In genomic region chr7:108149908-108150307, GRCh38 we compare ENCODE assay signal across 19 cellular contexts. TPM values are rescaled to one million over a fixed set of nuclear protein-coding genes. Genes with fewer than 3 reads are reported as not detected.
DNase-seq lines count a peak whose midpoint lies in the region; ATAC-seq, FAIRE-seq and TF ChIP-seq lines count a peak whose summit lies in the region.
"Had no signal": no experiment of that assay in that cellular context is flagged by ENCODE, and none has a peak within 500 bp of the region (broad histone marks: within the 10 kb centered on the region; RNA-seq: fewer than 3 reads in every experiment).

No MANE protein-coding gene starts in this region.

- no peaks in the 10 kb centered on the region for H3K27me3 Mint-ChIP-seq in stimulated activated naive CD8-positive, alpha-beta T cell treated with anti-CD3 and anti-CD28 coated beads, Interleukin-15, amount 100 ng/mL, for 72 hours

- H3K9me3 ChIP-seq in esophagus muscularis mucosa, result no peaks in the 10 kb centered on the region
- H3K9me3 ChIP-seq: BLaER1, Caco-2, HAP-1 had no signal

- H3K27ac Mint-ChIP-seq in stimulated activated naive CD8-positive, alpha-beta T cell treated with anti-CD3 and anti-CD28 coated beads, Interleukin-15, amount 100 ng/mL, for 72 hours, result no peak overlapping the region
- H3K27ac Mint-ChIP-seq: CD8-positive, alpha-beta memory T cell; IgD-negative memory B cell had no signal

- no peak for ATAC-seq in stimulated activated naive CD8-positive, alpha-beta T cell treated with anti-CD3 and anti-CD28 coated beads, Interleukin-15, amount 100 ng/mL, for 72 hours

- WGBS in esophagus muscularis mucosa, result 47% methylated on average over 6 of the region's 6 CpGs

- TF ChIP-seq CTCF in esophagus muscularis mucosa (IDR thresholded peaks at IDR 0.05), result no peak

- peak; percentile 14 for DNase-seq in NOMO-1 treated with DMSO at 0.1 percent for 48 hours (lab: John Stamatoyannopoulos, UW; ENCODE audit: unreplicated experiment)
- no peak for DNase-seq in NOMO-1 treated with dmso at 0.1 percent for 144 hours (lab: John Stamatoyannopoulos, UW; ENCODE audit: unreplicated experiment)
- DNase-seq in MV-4-11 (lab: John Stamatoyannopoulos, UW), result peak; percentile 17
- DNase-seq in esophagus muscularis mucosa (ENCODE audit: extremely low spot score), result peak; percentile 31
- no peak for DNase-seq in HTR-8/SVneo (ENCODE audit: insufficient read length, low spot score)
- no peak for DNase-seq in stimulated activated naive CD8-positive, alpha-beta T cell treated with anti-CD3 and anti-CD28 coated beads, Interleukin-15, amount 100 ng/mL, for 72 hours
- no peak for DNase-seq in HuH-7.5 (ENCODE audit: low spot score)
- DNase-seq: 8988T; AML-193; Caco-2; CD8-positive, alpha-beta memory T cell; DND-41; GDM1 had no signal

- intact Hi-C loops in esophagus muscularis mucosa (cut with DNase I), result loop anchor here (5.0 to 10.0 kb wide), 2 partner anchors 145 to 268 kb away; partner anchors contain the start of gene LAMB1

- H3K36me3 ChIP-seq in esophagus muscularis mucosa, result no peaks in the 10 kb centered on the region
- H3K36me3 ChIP-seq: BLaER1, HAP-1 had no signal

- FAIRE-seq in HTR-8/SVneo (lab: Jason Lieb, UNC), result no peak
- FAIRE-seq: GM19239, H1 had no signal

- H3K4me1 Mint-ChIP-seq in stimulated activated naive CD8-positive, alpha-beta T cell treated with anti-CD3 and anti-CD28 coated beads, Interleukin-15, amount 100 ng/mL, for 72 hours, result no peaks in the 10 kb centered on the region
- H3K4me1 Mint-ChIP-seq: CD8-positive, alpha-beta memory T cell; IgD-negative memory B cell had no signal

- no peak for TF ChIP-seq POLR2A in esophagus muscularis mucosa (IDR thresholded peaks at IDR 0.05; ENCODE audit: low read depth)

- TF ChIP-seq EP300 in esophagus muscularis mucosa (IDR thresholded peaks at IDR 0.05), result no peak

- no peak overlapping the region for H3K4me3 Mint-ChIP-seq in stimulated activated naive CD8-positive, alpha-beta T cell treated with anti-CD3 and anti-CD28 coated beads, Interleukin-15, amount 100 ng/mL, for 72 hours
- H3K4me3 Mint-ChIP-seq: CD8-positive, alpha-beta memory T cell; IgD-negative memory B cell had no signal

- H3K9me3 Mint-ChIP-seq in stimulated activated naive CD8-positive, alpha-beta T cell treated with anti-CD3 and anti-CD28 coated beads, Interleukin-15, amount 100 ng/mL, for 72 hours, result no peaks in the 10 kb centered on the region
- H3K9me3 Mint-ChIP-seq: CD8-positive, alpha-beta memory T cell; IgD-negative memory B cell had no signal

- peak overlapping the region in 3 of 4 donors; percentile 15 to 70 (median 26) for H3K27ac ChIP-seq in esophagus muscularis mucosa (replicated peaks in 1 of 4)
- H3K27ac ChIP-seq: BLaER1, HL-60 had no signal

- H3K4me3 ChIP-seq in esophagus muscularis mucosa, result peak overlapping the region in 1 of 4 donors; percentile 2
- H3K4me3 ChIP-seq: BLaER1, HAP-1 had no signal

- H3K4me1 ChIP-seq in esophagus muscularis mucosa, result peaks cover 6 to 42% (median 35%) of the 10 kb centered on the region in 4 donors
- H3K4me1 ChIP-seq: HAP-1 had no signal

- H3K27me3 ChIP-seq in esophagus muscularis mucosa, result no peaks in the 10 kb centered on the region
- H3K27me3 ChIP-seq: BLaER1 had no signal

RNA-seq across cellular contexts. Expression of gene LAMB4, which starts 19.7 kb away (rescaled TPM):
- total RNA-seq in esophagus muscularis mucosa, result 1 to 10 TPM in 2 of 4 donors, under 1 TPM in 1, not detected in 1; 0.75 to 2.6 (median 1.7) TPM
- total RNA-seq: CD8-positive, alpha-beta memory T cell; H1 had no signal

Comparison
In these comparisons a context has a peak if more than half of its experiments do, and no peak if none do; other contexts are left out.
1. DNase-seq: peak in NOMO-1 treated with DMSO at 0.1 percent for 48 hours (single experiment), MV-4-11 (single experiment) and esophagus muscularis mucosa (single experiment); none in NOMO-1 treated with dmso at 0.1 percent for 144 hours (single experiment), HTR-8/SVneo (single experiment), stimulated activated naive CD8-positive, alpha-beta T cell treated with anti-CD3 and anti-CD28 coated beads, Interleukin-15, amount 100 ng/mL, for 72 hours (0 of 2) and HuH-7.5 (single experiment).